Comparison of ENCODE assay signal across 8 cellular contexts in genomic region chr17:68498479-68499326, GRCh38. TPM values are rescaled to one million over a fixed set of nuclear protein-coding genes. Genes with fewer than 3 reads are reported as not detected.
DNase-seq lines count a peak whose midpoint lies in the region; ATAC-seq and TF ChIP-seq lines count a peak whose summit lies in the region.

No MANE protein-coding gene starts in this region.

- intact Hi-C loops in ascending aorta (cut with DNase I) (no loop called here), tibial artery (cut with DNase I; ENCODE audit: low total_unique reads) (no loop called here)

- no peaks in the 10 kb centered on the region for H3K4me1 ChIP-seq in ascending aorta
- peaks cover 0 to under 1% (median 0%) of the 10 kb centered on the region in 4 donors for H3K4me1 ChIP-seq in tibial artery

- DNase-seq in lung microvascular endothelial cell (ENCODE audit: low read depth in 2 of 2) (peak; percentile 14 to 54), ascending aorta (ENCODE audit: low spot score in 2 of 2) (no peak), activated T-cell treated with anti-CD3 and anti-CD28 coated beads for 4 hours (no peak), tibial artery (no peak), iPS-NIHi7 (ENCODE audit: extremely low spot score) (no peak)

- H3K27me3 ChIP-seq in ascending aorta (no peaks in the 10 kb centered on the region), tibial artery (peaks cover 0 to 6% of the 10 kb centered on the region in 2 donors)

- no peaks in the 10 kb centered on the region for H3K36me3 ChIP-seq in ascending aorta
- H3K36me3 ChIP-seq in tibial artery = no peaks in the 10 kb centered on the region

- ATAC-seq in GM18517 (IDR thresholded peaks at IDR 0.05; ENCODE audit: unreplicated experiment) (peak; percentile 29), HG02763 (IDR thresholded peaks at IDR 0.05; ENCODE audit: unreplicated experiment) (peak; percentile 18)

- TF ChIP-seq CTCF in ascending aorta (IDR thresholded peaks at IDR 0.05) (no peak), tibial artery (IDR thresholded peaks at IDR 0.05) (no peak)

- H3K27ac ChIP-seq in ascending aorta (no peak overlapping the region), tibial artery (no peak overlapping the region)

- 0 out of 2 replicates have a peak, but pooled peaks have one; percentile 9 for TF ChIP-seq POLR2A in Raji (IDR thresholded peaks at IDR 0.05; ENCODE audit: insufficient read depth, low read depth, low read length)

- H3K4me3 ChIP-seq in ascending aorta (no peak overlapping the region), tibial artery (no peak overlapping the region)

- H3K9me3 ChIP-seq in ascending aorta = no peaks in the 10 kb centered on the region
- H3K9me3 ChIP-seq in tibial artery = no peaks in the 10 kb centered on the region

RNA-seq across cellular contexts. Expression of gene PRKAR1A, which starts 13.5 kb away (rescaled TPM):
- total RNA-seq in lung microvascular endothelial cell (225 and 352 TPM in 2 replicates), ascending aorta (233 TPM)

RNA-seq across cellular contexts. Expression of gene WIPI1, which starts 41.4 kb away (rescaled TPM):
- total RNA-seq in lung microvascular endothelial cell = 49.5 and 96.8 TPM in 2 replicates
- total RNA-seq in ascending aorta = 18.0 TPM

Comparison
In these comparisons a context has a peak if more than half of its experiments do, and no peak if none do; other contexts are left out.
1. DNase-seq: peak in lung microvascular endothelial cell (2 of 2); none in ascending aorta (0 of 2), activated T-cell treated with anti-CD3 and anti-CD28 coated beads for 4 hours (single experiment), tibial artery (0 of 2) and iPS-NIHi7 (single experiment).